ENCODE assay signal across 8 cellular contexts in the genomic region with DNA sequence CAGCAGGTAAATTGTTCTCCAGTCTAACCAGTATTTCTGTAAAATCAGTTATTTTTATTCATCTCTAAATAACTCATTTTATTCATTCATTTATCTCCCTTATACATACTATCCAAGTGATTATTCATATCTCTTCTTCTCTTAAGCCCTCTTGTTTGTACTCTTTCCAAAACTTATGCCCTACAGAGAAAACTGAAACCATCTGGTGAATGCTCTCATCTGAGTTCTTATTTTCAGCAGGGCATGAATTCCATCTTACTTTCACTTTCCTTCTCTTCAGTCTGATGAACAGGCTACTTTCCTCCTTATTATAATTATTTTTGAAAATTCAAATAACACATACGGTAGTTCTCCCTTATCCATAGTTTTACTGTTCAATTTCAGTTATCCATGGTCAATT.
A peak's percentile ranks its signal among the peaks of the same experiment; 100 is the strongest.
DNase-seq lines count a peak whose midpoint lies in the region; ATAC-seq and TF ChIP-seq lines count a peak whose summit lies in the region.
"Had no signal": no experiment of that assay in that cellular context is flagged by ENCODE, and none has a peak within 500 bp of the region (broad histone marks: within the 10 kb centered on the region; RNA-seq: fewer than 3 reads in every experiment).

No MANE protein-coding gene starts in this region.

- DNase-seq in astrocyte of the cerebellum (ENCODE audit: low read depth) (peak; percentile 4), sigmoid colon (no peak), pons (ENCODE audit: low spot score) (no peak), HuH-7.5 (ENCODE audit: low spot score) (no peak), SW 1271 (lab: John Stamatoyannopoulos, UW) (no peak)
- DNase-seq: activated naive CD4-positive, alpha-beta T cell treated with Interleukin-2 at 50 U/mL for 16 hours had no signal

- in situ Hi-C loops in astrocyte of the cerebellum (cut with HindIII; ENCODE audit: low sequenced_read_pairs), result no loop called here

- H3K27ac ChIP-seq in sigmoid colon, result peak overlapping the region in 3 of 4 donors; percentile 7 to 44 (median 38)

- WGBS in sigmoid colon, 2 donors, result 30 to 31% methylated on average over 1 of the region's 1 CpG

- H3K36me3 ChIP-seq in sigmoid colon, result peaks cover 0 to 2% (median under 1%) of the 10 kb centered on the region in 4 donors

- H3K4me3 ChIP-seq in astrocyte of the cerebellum (ENCODE audit: low read depth, low read length) (no peak overlapping the region), sigmoid colon (peak overlapping the region in 3 of 4 donors; percentile 13 to 31 (median 16))

- no peak for TF ChIP-seq POLR2A in sigmoid colon (IDR thresholded peaks at IDR 0.05)

- H3K27me3 ChIP-seq in sigmoid colon, result no peaks in the 10 kb centered on the region

- ATAC-seq in GM18873 (IDR thresholded peaks at IDR 0.05; ENCODE audit: low FRiP score, unreplicated experiment) (peak; percentile 68), HG02938 (IDR thresholded peaks at IDR 0.05; ENCODE audit: unreplicated experiment) (peak; percentile 71)

- intact Hi-C loops in sigmoid colon (cut with DNase I), result loop anchor here (10.0 kb wide), 1 partner anchor 97 kb away; a partner anchor contains a TSS

- TF ChIP-seq CTCF in astrocyte of the cerebellum (IDR thresholded peaks at IDR 0.05; ENCODE audit: low read depth, low read length, missing control alignments), result no peak
- TF ChIP-seq CTCF in sigmoid colon (IDR thresholded peaks at IDR 0.05), result no peak

- H3K4me1 ChIP-seq in sigmoid colon, result peaks cover 0 to 6% (median 2%) of the 10 kb centered on the region in 4 donors

- TF ChIP-seq EP300 in sigmoid colon (IDR thresholded peaks at IDR 0.05), result no peak

- no peaks in the 10 kb centered on the region for H3K9me3 ChIP-seq in sigmoid colon
